In genomic region chr19:34661357-34661756, GRCh38 we compare ENCODE assay signal across 23 cellular contexts. TPM values are rescaled to one million over a fixed set of nuclear protein-coding genes. Genes with fewer than 3 reads are reported as not detected.
DNase-seq lines count a peak whose midpoint lies in the region; ATAC-seq, FAIRE-seq and TF ChIP-seq lines count a peak whose summit lies in the region.
"Had no signal": no experiment of that assay in that cellular context is flagged by ENCODE, and none has a peak within 500 bp of the region (broad histone marks: within the 10 kb centered on the region; RNA-seq: fewer than 3 reads in every experiment).

No MANE protein-coding gene starts in this region.

- no peak for FAIRE-seq in HepG2 (lab: Jason Lieb, UNC)
- FAIRE-seq: GM12878, GM18507, GM19239 had no signal

- intact Hi-C loops in HepG2 (cut with micrococcal nuclease; ENCODE audit: unreplicated experiment) (no loop called here), heart left ventricle (cut with DNase I) (no loop called here)

- H3K9ac ChIP-seq in liver (ENCODE audit: low read depth in 1 of 2, low read length in 2 of 2) (no peak overlapping the region), HepG2 (ENCODE audit: insufficient read depth, low read depth, low read length) (no peak overlapping the region)

- TF ChIP-seq CTCF in liver (IDR thresholded peaks at IDR 0.05; ENCODE audit: low read depth, low read length, missing input control) (no peak), HepG2 (CRISPR knock-in tag; IDR thresholded peaks at IDR 0.05) (no peak), heart left ventricle (IDR thresholded peaks at IDR 0.05) (no peak), osteoblast (IDR thresholded peaks at IDR 0.05; ENCODE audit: extremely low read depth, low read depth, low read length) (no peak)

- H3K27me3 ChIP-seq in liver (ENCODE audit: control insufficient read depth in 4 of 4, insufficient read depth in 4 of 4, low read length in 3 of 4) (no peaks in the 10 kb centered on the region), HepG2 (ENCODE audit: control insufficient read depth in 1 of 2, insufficient read depth in 2 of 2, low read length in 2 of 2) (no peaks in the 10 kb centered on the region; a peak in 2 of 5 replicates), heart left ventricle (no peaks in the 10 kb centered on the region), osteoblast (ENCODE audit: insufficient read depth, low read length) (no peaks in the 10 kb centered on the region)
- H3K27me3 ChIP-seq: SJSA1 had no signal

- H3K9me3 ChIP-seq in liver (ENCODE audit: control insufficient read depth in 4 of 4, low read length in 3 of 4) (no peaks in the 10 kb centered on the region), HepG2 (ENCODE audit: low read length) (no peaks in the 10 kb centered on the region), heart left ventricle (peaks cover 0 to 4% (median 0%) of the 10 kb centered on the region in 12 donors), osteoblast (ENCODE audit: low read depth, low read length) (no peaks in the 10 kb centered on the region)
- H3K9me3 ChIP-seq: SJSA1 had no signal

- DNase-seq in HepG2 (ENCODE audit: low spot score) (no peak), heart left ventricle (no peak), osteoblast (ENCODE audit: insufficient read length, low spot score, missing footprints) (peak; percentile 43), HuH-7.5 (ENCODE audit: low spot score) (no peak), T-helper 1 cell (no peak)
- DNase-seq: AML-193; CD4-positive, CD25-positive, alpha-beta regulatory T cell; DMS79; KBM-7; NCI-H1105 treated with DMSO at 0.1 percent for 48 hours; NCI-H187; NCI-H2171; NCI-H524 had no signal

- H3K27ac ChIP-seq in liver (ENCODE audit: low read depth in 1 of 2, low read length in 2 of 2) (peak overlapping the region in 1 of 2 donors; percentile 42), HepG2 (ENCODE audit: extremely low read length, insufficient read depth, low read length) (no peak overlapping the region), heart left ventricle (peak overlapping the region in 1 of 12 donors; percentile 42), osteoblast (ENCODE audit: low read depth, low read length) (no peak overlapping the region)
- H3K27ac ChIP-seq: HL-60, SJSA1 had no signal

- no peak overlapping the region for H3K4me2 ChIP-seq in HepG2 (ENCODE audit: low read depth, low read length)
- H3K4me2 ChIP-seq in osteoblast (ENCODE audit: insufficient read depth, low read length), result no peak overlapping the region
- H3K4me2 ChIP-seq: GM23338 had no signal

- TF ChIP-seq EP300 in HepG2 (IDR thresholded peaks at IDR 0.05; ENCODE audit: low read depth in 2 of 2, low read length in 2 of 2) (no peak), HepG2 (CRISPR knock-in tag; IDR thresholded peaks at IDR 0.05; ENCODE audit: borderline replicate concordance) (no peak)

- peak; percentile 17 to 55 for TF ChIP-seq RAD21 in liver (IDR thresholded peaks at IDR 0.05)
- TF ChIP-seq RAD21 in HepG2 (CRISPR knock-in tag; IDR thresholded peaks at IDR 0.05), result no peak

- POLR2A ChIA-PET in HepG2 (lab: Yijun Ruan, JAX), result no interaction called here

- 39% methylated on average over 3 of the region's 3 CpGs for WGBS in liver
- WGBS in HepG2 (ENCODE audit: low lambda C conversion rate), result 39% methylated on average over 3 of the region's 3 CpGs
- 58 to 75% (median 72%) methylated on average over 3 of the region's 3 CpGs for WGBS in heart left ventricle, 4 donors

- H4K20me1 ChIP-seq in HepG2 (ENCODE audit: insufficient read depth, low read length) (no peaks in the 10 kb centered on the region), osteoblast (ENCODE audit: insufficient read depth, low read length) (no peaks in the 10 kb centered on the region)

- H3K4me1 ChIP-seq in liver (ENCODE audit: control insufficient read depth in 4 of 4, insufficient read depth in 4 of 4, low read length in 3 of 4) (peaks cover 0 to 43% (median 32%) of the 10 kb centered on the region in 4 donors), HepG2 (ENCODE audit: insufficient read depth, low read length) (peaks cover 21% of the 10 kb centered on the region), heart left ventricle (peaks cover 0 to 12% (median 0%) of the 10 kb centered on the region in 12 donors), osteoblast (ENCODE audit: insufficient read depth, low read length) (no peaks in the 10 kb centered on the region)
- H3K4me1 ChIP-seq: SJSA1 had no signal

- CTCF ChIA-PET in HepG2 (lab: Yijun Ruan, JAX; ENCODE audit: low intra/inter-chr PET ratio, low total read pairs), result no interaction called here

- TF ChIP-seq POLR2A in HepG2 (IDR thresholded peaks at IDR 0.05; ENCODE audit: insufficient read depth in 1 of 2, low read depth in 2 of 2, low read length in 2 of 2) (no peak), heart left ventricle (IDR thresholded peaks at IDR 0.05) (no peak)

- no peaks in the 10 kb centered on the region for H3K36me3 ChIP-seq in liver (ENCODE audit: control insufficient read depth in 4 of 4, insufficient read depth in 3 of 4, low read depth in 1 of 4, low read length in 3 of 4)
- no peaks in the 10 kb centered on the region for H3K36me3 ChIP-seq in HepG2 (replicated peaks in 1 of 2; ENCODE audit: control insufficient read depth in 1 of 2, insufficient read depth in 2 of 2, low read length in 2 of 2)
- no peaks in the 10 kb centered on the region for H3K36me3 ChIP-seq in heart left ventricle
- no peaks in the 10 kb centered on the region for H3K36me3 ChIP-seq in osteoblast (ENCODE audit: insufficient read depth, low read length)
- H3K36me3 ChIP-seq: SJSA1 had no signal

- BruUV-seq in HepG2 (replicated peaks; lab: Mats Ljungman, UMichigan), result no TSS peak

- no peaks in the 10 kb centered on the region for H3K79me2 ChIP-seq in HepG2 (ENCODE audit: insufficient read depth, low read length)
- no peaks in the 10 kb centered on the region for H3K79me2 ChIP-seq in osteoblast (ENCODE audit: insufficient read depth, low read length)

- ATAC-seq in HepG2 (no peak), heart left ventricle (peak; percentile 75 to 85 (median 78)), HG03565 (IDR thresholded peaks at IDR 0.05; ENCODE audit: unreplicated experiment) (no peak)
- ATAC-seq: GM12878, GM23338 had no signal

- in situ Hi-C loops in HepG2 (cut with HindIII; ENCODE audit: extremely low pct_ligation_motif_present, low pct_unique_long_range_greater_than_20kb), result no loop called here

- H3K4me3 ChIP-seq in liver (ENCODE audit: low read depth in 1 of 3, low read length in 3 of 3), result no peak overlapping the region
- H3K4me3 ChIP-seq in HepG2 (replicated peaks in 1 of 3; ENCODE audit: insufficient read depth in 1 of 3, low read depth in 2 of 3, low read length in 3 of 3), result no peak overlapping the region
- no peak overlapping the region for H3K4me3 ChIP-seq in heart left ventricle
- no peak overlapping the region for H3K4me3 ChIP-seq in osteoblast (ENCODE audit: insufficient read depth, low read length)
- H3K4me3 ChIP-seq: GM12878, GM23338, SJSA1 had no signal

- no peak overlapping the region for H2AFZ ChIP-seq in HepG2 (ENCODE audit: low read length)
- H2AFZ ChIP-seq in osteoblast (ENCODE audit: low read length), result no peak overlapping the region
- H2AFZ ChIP-seq: GM23338 had no signal

RNA-seq across cellular contexts. Expression of gene SCGB2B2, which starts 15.6 kb away (rescaled TPM):
- total RNA-seq in liver, result under 1 TPM; 0.09 to 0.50 TPM
- under 1 TPM in 1 of 2 donors, not detected in 1; 0.25 TPM for polyA plus RNA-seq in liver
- total RNA-seq in HepG2 (2016; rRNA removed; fragmentation: Illumina TruSeq; extraction: Trizol), result not detected in 2 replicates
- not detected in 2 replicates for total RNA-seq in HepG2 (2016; cell fraction: cytosol; rRNA removed; fragmentation: Illumina TruSeq; extraction: Trizol; ENCODE audit: low read depth)
- not detected in 2 replicates for total RNA-seq in HepG2 (2016; cell fraction: insoluble cytoplasmic fraction; rRNA removed; fragmentation: Illumina TruSeq; extraction: Trizol)
- not detected in 2 replicates for total RNA-seq in HepG2 (2016; cell fraction: membrane; rRNA removed; fragmentation: Illumina TruSeq; extraction: Trizol)
- not detected in 2 replicates for total RNA-seq in HepG2 (2016; cell fraction: nucleus; rRNA removed; fragmentation: Illumina TruSeq; extraction: Trizol)
- 0.03 and 0.12 TPM in 2 replicates for polyA plus RNA-seq in HepG2 (2011; rRNA removed)
- polyA plus RNA-seq in HepG2 (2011; cell fraction: cytosol; rRNA removed), result 0.03 and 0.05 TPM in 2 replicates
- 0.12 and 0.23 TPM in 2 replicates for polyA plus RNA-seq in HepG2 (2011; cell fraction: nucleus; rRNA removed)
- 0.05 TPM in 1 of 2 replicates, not detected in the other for polyA plus RNA-seq in HepG2 (2012)
- not detected in 2 replicates for polyA plus RNA-seq in HepG2 (2016; cell fraction: cytosol; fragmentation: Illumina TruSeq; extraction: Trizol; ENCODE audit: low read depth)
- not detected in 2 replicates for polyA plus RNA-seq in HepG2 (2016; cell fraction: insoluble cytoplasmic fraction; fragmentation: Illumina TruSeq; extraction: Trizol; ENCODE audit: low read depth)
- polyA plus RNA-seq in HepG2 (2016; cell fraction: membrane; fragmentation: Illumina TruSeq; extraction: Trizol; ENCODE audit: low read depth), result not detected in 2 replicates
- polyA plus RNA-seq in HepG2 (2016; cell fraction: nucleus; fragmentation: Illumina TruSeq; extraction: Trizol; ENCODE audit: insufficient read depth, low read depth), result 1.7 TPM in 1 of 2 replicates, not detected in the other
- polyA minus RNA-seq in HepG2 (2011; rRNA and poly(A)+ RNA removed; ENCODE audit: low replicate concordance), result 0.22 and 1.6 TPM in 2 replicates
- polyA minus RNA-seq in HepG2 (2011; cell fraction: cytosol; rRNA and poly(A)+ RNA removed), result not detected in 2 replicates
- 0.39 and 1.1 TPM in 2 replicates for polyA minus RNA-seq in HepG2 (2011; cell fraction: nucleus; rRNA and poly(A)+ RNA removed)
- 1 to 10 TPM in 2 of 9 donors, under 1 TPM in 6, not detected in 1; 0.19 to 1.7 (median 0.84) TPM for total RNA-seq in heart left ventricle
- polyA plus RNA-seq in heart left ventricle, result under 1 TPM; 0.11 to 0.80 TPM
- 0.29 and 0.36 TPM in 2 replicates for total RNA-seq in osteoblast
- total RNA-seq: G401, RPMI7951, SJSA1 had no signal
- polyA plus RNA-seq: GM23338 had no signal

RNA-seq across cellular contexts. Expression of gene ZNF302, which starts 16.1 kb away (rescaled TPM):
- total RNA-seq in liver, result 10 to 100 TPM; 11.4 to 18.6 TPM
- polyA plus RNA-seq in liver, result 10 to 100 TPM in 1 of 2 donors, 1 to 10 TPM in 1; 5.8 to 15.9 TPM
- not detected in 2 replicates for total RNA-seq in HepG2 (2016; rRNA removed; fragmentation: Illumina TruSeq; extraction: Trizol)
- not detected in 2 replicates for total RNA-seq in HepG2 (2016; cell fraction: cytosol; rRNA removed; fragmentation: Illumina TruSeq; extraction: Trizol; ENCODE audit: low read depth)
- total RNA-seq in HepG2 (2016; cell fraction: insoluble cytoplasmic fraction; rRNA removed; fragmentation: Illumina TruSeq; extraction: Trizol), result not detected in 2 replicates
- total RNA-seq in HepG2 (2016; cell fraction: membrane; rRNA removed; fragmentation: Illumina TruSeq; extraction: Trizol), result not detected in 2 replicates
- not detected in 2 replicates for total RNA-seq in HepG2 (2016; cell fraction: nucleus; rRNA removed; fragmentation: Illumina TruSeq; extraction: Trizol)
- polyA plus RNA-seq in HepG2 (2011; rRNA removed), result not detected in 2 replicates
- polyA plus RNA-seq in HepG2 (2011; cell fraction: cytosol; rRNA removed), result not detected in 2 replicates
- polyA plus RNA-seq in HepG2 (2011; cell fraction: nucleus; rRNA removed), result not detected in 2 replicates
- not detected in 2 replicates for polyA plus RNA-seq in HepG2 (2012)
- not detected in 2 replicates for polyA plus RNA-seq in HepG2 (2016; cell fraction: cytosol; fragmentation: Illumina TruSeq; extraction: Trizol; ENCODE audit: low read depth)
- polyA plus RNA-seq in HepG2 (2016; cell fraction: insoluble cytoplasmic fraction; fragmentation: Illumina TruSeq; extraction: Trizol; ENCODE audit: low read depth), result not detected in 2 replicates
- not detected in 2 replicates for polyA plus RNA-seq in HepG2 (2016; cell fraction: membrane; fragmentation: Illumina TruSeq; extraction: Trizol; ENCODE audit: low read depth)
- polyA plus RNA-seq in HepG2 (2016; cell fraction: nucleus; fragmentation: Illumina TruSeq; extraction: Trizol; ENCODE audit: insufficient read depth, low read depth), result not detected in 2 replicates
- polyA minus RNA-seq in HepG2 (2011; rRNA and poly(A)+ RNA removed; ENCODE audit: low replicate concordance), result 18.5 TPM in 1 of 2 replicates, not detected in the other
- polyA minus RNA-seq in HepG2 (2011; cell fraction: cytosol; rRNA and poly(A)+ RNA removed), result not detected in 2 replicates
- polyA minus RNA-seq in HepG2 (2011; cell fraction: nucleus; rRNA and poly(A)+ RNA removed), result not detected in 2 replicates
- total RNA-seq in heart left ventricle, result 10 to 100 TPM; 24.3 to 37.2 (median 33.0) TPM
- 10 to 100 TPM; 25.5 to 32.2 TPM for polyA plus RNA-seq in heart left ventricle
- 19.2 and 19.4 TPM in 2 replicates for total RNA-seq in osteoblast

Comparison
In these comparisons a context has a peak if more than half of its experiments do, and no peak if none do; other contexts are left out.
1. RNA of gene ZNF302, which starts 16.1 kb away (total RNA-seq): 24.3 to 37.2 TPM in heart left ventricle, 19.2 to 19.4 TPM in osteoblast and 11.4 to 18.6 TPM in liver; not detected in HepG2; every median in the first group is over 10 times any median in the second.
2. ATAC-seq: peak in heart left ventricle (4 of 4); none in HepG2 (single experiment) and HG03565 (single experiment).